ENCODE assay signal across 8 cellular contexts in the genomic region with DNA sequence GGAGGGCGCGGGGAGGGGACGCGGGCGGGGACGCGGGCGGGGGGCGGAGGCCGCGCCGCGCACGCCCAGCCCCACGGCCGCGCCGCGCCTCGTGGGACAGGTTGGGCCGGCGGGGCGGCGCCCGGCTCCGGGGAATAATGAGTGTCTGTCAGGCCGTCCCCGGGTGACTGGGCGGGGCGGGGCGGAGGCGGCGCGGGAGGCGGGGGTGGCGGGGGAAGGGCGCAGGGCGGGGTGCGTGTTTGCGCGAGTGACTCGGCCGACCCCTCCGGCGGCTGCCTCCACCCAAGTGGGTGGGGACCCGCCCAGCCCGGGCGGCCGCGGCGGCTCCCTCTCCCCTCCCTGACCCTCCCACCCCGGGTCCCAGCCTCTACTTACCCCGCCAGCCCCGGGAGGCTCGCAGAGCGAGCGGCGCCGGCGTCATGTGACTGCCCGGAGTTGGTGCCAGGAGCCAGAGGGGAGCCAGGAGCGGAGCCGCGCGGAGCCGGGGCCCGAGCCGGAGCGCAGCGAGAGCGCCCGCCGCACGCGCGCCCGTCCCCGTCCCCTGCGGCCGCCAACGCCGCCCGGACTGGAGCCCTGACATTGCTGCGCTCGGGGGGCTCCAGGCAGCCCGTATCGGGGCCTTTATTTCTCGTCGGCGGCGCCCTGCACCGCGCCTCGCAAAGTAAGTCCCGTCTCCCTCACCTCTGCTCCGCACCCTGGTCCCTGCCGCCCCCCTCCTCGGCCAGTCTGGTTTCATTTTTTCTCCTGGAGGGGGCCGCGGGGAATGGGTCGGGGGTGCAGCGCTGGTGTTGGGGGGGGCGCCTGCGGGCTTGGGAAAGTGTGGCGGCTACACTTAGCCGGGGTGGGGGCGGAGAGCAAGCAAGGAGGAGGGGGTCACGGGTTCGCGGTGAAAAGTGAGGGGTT. TPM values are rescaled to one million over a fixed set of nuclear protein-coding genes. Genes with fewer than 3 reads are reported as not detected.
A peak's percentile ranks its signal among the peaks of the same experiment; 100 is the strongest.
DNase-seq lines count a peak whose midpoint lies in the region; ATAC-seq and TF ChIP-seq lines count a peak whose summit lies in the region.

A gene (plus strand): TSS at position 399 of the 903 bp plus-strand sequence. CDS start 16,427 bp downstream, outside the sequence.

- WGBS in heart right ventricle, 2 donors: 1% methylated on average over 75 to 107 of the region's 110 CpGs

- peak within 1 kb of the TSS; percentile 78 for H3K27ac Mint-ChIP-seq in T-helper 1 cell treated with Interleukin-12 subunit alpha and Interleukin-12 subunit beta and Interleukin-4 antibody, amounts not matched to agents 30 μg/mL and 1 μg/mL, for 36 hours
- H3K27ac Mint-ChIP-seq in type B pancreatic cell: peak within 1 kb of the TSS; percentile 100

- H3K36me3 Mint-ChIP-seq in T-helper 1 cell treated with Interleukin-12 subunit alpha and Interleukin-12 subunit beta and Interleukin-4 antibody, amounts not matched to agents 30 μg/mL and 1 μg/mL, for 36 hours (ENCODE audit: low read depth): peaks cover 16% of the 10 kb centered on the region
- peaks cover 29% of the 10 kb centered on the region for H3K36me3 Mint-ChIP-seq in type B pancreatic cell

- peak within 1 kb of the TSS; percentile 99 to 100 (median 100) for H3K27ac ChIP-seq in heart right ventricle

- H3K27me3 Mint-ChIP-seq in T-helper 1 cell treated with Interleukin-12 subunit alpha and Interleukin-12 subunit beta and Interleukin-4 antibody, amounts not matched to agents 30 μg/mL and 1 μg/mL, for 36 hours (ENCODE audit: low read depth): peaks cover 31% of the 10 kb centered on the region
- peaks cover 3% of the 10 kb centered on the region for H3K27me3 Mint-ChIP-seq in type B pancreatic cell

- intact Hi-C loops in heart right ventricle (cut with DNase I): loop anchor here in 2 of 10 donors (2.0 kb wide), 1 partner anchor 345 kb away; no protein-coding TSS in a partner anchor
- intact Hi-C loops in posterior cingulate gyrus (cut with DNase I): loop anchor here (2.0 kb wide), 1 partner anchor 97 kb away; no protein-coding TSS in a partner anchor

- peak within 1 kb of the TSS; percentile 72 to 94 (median 90) for H3K4me3 ChIP-seq in heart right ventricle

- DNase-seq in GM10266 (ENCODE audit: extremely low spot score): peak; percentile 91
- peak; percentile 75 for DNase-seq in NCI-H1105 treated with DMSO at 0.1 percent for 48 hours (lab: John Stamatoyannopoulos, UW)
- peak; percentile 87 for DNase-seq in amniotic epithelial cell (ENCODE audit: low read depth)
- peak; percentile 93 to 97 for DNase-seq in heart right ventricle
- DNase-seq in posterior cingulate gyrus: peak; percentile 79 to 98 (median 86)
- DNase-seq in type B pancreatic cell (ENCODE audit: extremely low spot score, unreplicated experiment): peak; percentile 93

- peaks cover under 1 to 57% (median 45%) of the 10 kb centered on the region in 9 donors for H3K4me1 ChIP-seq in heart right ventricle

- peak; percentile 65 for ATAC-seq in HG02623 (IDR thresholded peaks at IDR 0.05; ENCODE audit: unreplicated experiment)
- ATAC-seq in heart right ventricle: peak; percentile 82 to 94 (median 86)

- peak within 1 kb of the TSS; percentile 91 for H3K4me3 Mint-ChIP-seq in T-helper 1 cell treated with Interleukin-12 subunit alpha and Interleukin-12 subunit beta and Interleukin-4 antibody, amounts not matched to agents 30 μg/mL and 1 μg/mL, for 36 hours
- H3K4me3 Mint-ChIP-seq in type B pancreatic cell: peak within 1 kb of the TSS; percentile 99

- no peaks in the 10 kb centered on the region for H3K36me3 ChIP-seq in heart right ventricle

- H3K9me3 Mint-ChIP-seq in T-helper 1 cell treated with Interleukin-12 subunit alpha and Interleukin-12 subunit beta and Interleukin-4 antibody, amounts not matched to agents 30 μg/mL and 1 μg/mL, for 36 hours: peaks cover 6% of the 10 kb centered on the region
- peaks cover 8% of the 10 kb centered on the region for H3K9me3 Mint-ChIP-seq in type B pancreatic cell

- no peaks in the 10 kb centered on the region for H3K27me3 ChIP-seq in heart right ventricle

- H3K4me1 Mint-ChIP-seq in T-helper 1 cell treated with Interleukin-12 subunit alpha and Interleukin-12 subunit beta and Interleukin-4 antibody, amounts not matched to agents 30 μg/mL and 1 μg/mL, for 36 hours (ENCODE audit: low read depth): peaks cover 42% of the 10 kb centered on the region
- peaks cover 29% of the 10 kb centered on the region for H3K4me1 Mint-ChIP-seq in type B pancreatic cell (ENCODE audit: unreplicated experiment)

- no peak for TF ChIP-seq CTCF in GM10266 (IDR thresholded peaks at IDR 0.05; ENCODE audit: control insufficient read depth, insufficient read depth, low read depth, missing control alignments)
- TF ChIP-seq CTCF in heart right ventricle (IDR thresholded peaks at IDR 0.05): no peak
- TF ChIP-seq CTCF in type B pancreatic cell (conservative IDR thresholded peaks at IDR 0.05): no peak

- H3K9me3 ChIP-seq in heart right ventricle: no peaks in the 10 kb centered on the region

RNA-seq across cellular contexts. Expression of the gene that starts here (rescaled TPM):
- total RNA-seq in heart right ventricle (10 to 100 TPM; 14.1 to 25.1 (median 20.0) TPM), type B pancreatic cell (ENCODE audit: low replicate concordance) (62.0 and 106 TPM in 2 replicates)
- 10 to 100 TPM in 1 of 2 donors, 1 to 10 TPM in 1; 9.9 to 11.4 TPM for polyA plus RNA-seq in heart right ventricle

Comparison
In these comparisons a context has a peak if more than half of its experiments do, and no peak if none do; other contexts are left out.
1. Peak in every context shown above with its lines: DNase-seq, ATAC-seq, H3K4me3 ChIP-seq and H3K27ac ChIP-seq.